35 cellular contexts compared by ENCODE assay signal in the genomic region with DNA sequence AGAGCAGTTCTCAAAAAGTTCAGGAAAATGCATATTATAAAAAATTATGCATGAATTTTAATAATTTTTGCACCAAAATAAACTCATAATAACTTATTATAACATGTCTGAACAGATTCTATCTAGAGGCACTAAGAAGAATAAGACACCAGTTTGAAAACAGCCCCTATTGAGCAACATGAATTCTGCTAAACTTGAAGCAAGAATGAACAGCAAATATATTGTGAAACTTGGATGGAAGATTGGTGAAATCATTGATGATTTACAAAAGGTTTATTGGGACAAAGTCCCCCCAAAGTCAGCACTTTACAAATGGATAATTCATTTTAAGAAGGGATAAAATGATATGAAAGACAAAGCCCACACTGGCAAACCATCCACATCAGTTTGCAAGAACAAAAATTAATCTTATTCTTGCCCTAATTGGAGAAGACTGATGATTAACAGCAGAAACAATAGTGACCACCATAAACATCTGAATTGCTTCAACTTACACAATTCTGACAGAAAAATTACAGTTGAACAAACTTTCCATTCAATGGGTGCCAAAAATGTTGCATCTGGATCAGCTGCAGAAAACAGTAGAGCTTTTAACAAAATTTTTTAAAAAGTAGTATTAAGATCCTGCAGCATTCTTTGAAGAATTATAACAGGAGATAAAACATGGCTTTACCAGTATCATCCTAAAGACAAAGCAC.
"Had no signal": no experiment of that assay in that cellular context is flagged by ENCODE, and none has a peak within 500 bp of the region (broad histone marks: within the 10 kb centered on the region; RNA-seq: fewer than 3 reads in every experiment).

No MANE protein-coding gene starts in this region.

- H3K9me3 ChIP-seq: ascending aorta, Peyer's patch had no signal

- H3K27ac ChIP-seq: ascending aorta, Peyer's patch, WERI-Rb-1 had no signal

- H3K27me3 ChIP-seq: ascending aorta, Peyer's patch had no signal

- H3K4me1 ChIP-seq: Peyer's patch had no signal

- H3K4me3 ChIP-seq: ascending aorta, Peyer's patch had no signal

- DNase-seq: activated CD4-positive, alpha-beta T cell treated with anti-CD3 and anti-CD28 coated beads for 1 hour; activated CD4-positive, alpha-beta T cell treated with anti-CD3 and anti-CD28 coated beads, Interleukin-2, amount 10 ng/mL, durations not matched to agents 24 days and 14 days; activated CD4-positive, alpha-beta T cell treated with anti-CD3 and anti-CD28 coated beads, Interleukin-2, amount 50 U/mL, for 4 hours; activated CD4-positive, CD25-positive, alpha-beta regulatory T cell; activated CD8-positive, alpha-beta T cell treated with anti-CD3 and anti-CD28 coated beads for 36 hours; activated effector memory CD4-positive, alpha-beta T cell treated with anti-CD3 and anti-CD28 coated beads, Interleukin-2, amount 50 U/mL, for 16 hours; activated naive CD4-positive, alpha-beta T cell; activated naive CD4-positive, alpha-beta T cell treated with anti-CD3 and anti-CD28 coated beads, Interleukin-2, amount 50 U/mL, for 16 hours; activated naive CD8-positive, alpha-beta T cell treated with anti-CD3 and anti-CD28 coated beads for 36 hours; activated T-cell treated with anti-CD3 and anti-CD28 coated beads, Interleukin-2, amount 50 U/mL, for 1 hour; activated T-cell treated with anti-CD3 and anti-CD28 coated beads, Interleukin-2, amount 50 U/mL, for 72 hours; amygdala; caudate nucleus; Kasumi-1; KG1; MM.1S; MV-4-11; NCI-H1092; NCI-H1417; NCI-H146; NCI-H187; NCI-H2029 treated with DMSO at 0.1 percent for 48 hours; NCI-H2107; NCI-H2171; NCI-H526; NCI-H748 treated with DMSO at 0.1 percent for 48 hours; NK-92 treated with Interleukin-12 subunit alpha and Interleukin-12 subunit beta, amount 100 ng/mL, for 24 hours; PC-3; Peyer's patch; RPMI8226; SHP77 treated with DMSO at 0.1 percent for 48 hours; T1000; WERI-Rb-1 had no signal

- ATAC-seq: activated CD8-positive, alpha-beta T cell treated with anti-CD3 and anti-CD28 coated beads for 36 hours; activated T-cell treated with anti-CD3 and anti-CD28 coated beads, Interleukin-2, amount 50 U/mL, for 72 hours; activated T-helper 17 cell treated with anti-CD3 and anti-CD28 coated beads, Interleukin-2, amount 50 U/mL, for 72 hours; PC-3 had no signal

- H3K36me3 ChIP-seq: ascending aorta, Peyer's patch, WERI-Rb-1 had no signal
